35 cellular contexts compared by ENCODE assay signal in the genomic region with DNA sequence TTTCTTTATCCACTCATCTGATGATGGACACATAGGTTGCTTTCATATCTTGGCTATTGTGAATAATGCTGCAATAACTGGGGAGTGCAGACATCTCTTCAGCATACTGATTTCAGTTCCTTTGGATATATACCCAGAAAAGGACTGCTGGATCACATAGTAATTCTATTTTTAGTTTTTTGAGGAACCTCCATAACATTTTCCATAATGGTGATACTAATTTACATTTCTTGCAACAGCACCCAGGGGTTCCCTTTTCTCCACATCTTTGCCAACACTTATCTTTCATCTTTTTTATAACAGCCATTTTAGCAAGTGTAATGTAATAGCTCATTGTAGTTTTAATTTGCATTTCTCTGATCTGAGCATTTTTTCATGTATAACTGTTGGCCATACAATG.
"Had no signal": no experiment of that assay in that cellular context is flagged by ENCODE, and none has a peak within 500 bp of the region (broad histone marks: within the 10 kb centered on the region; RNA-seq: fewer than 3 reads in every experiment).

No MANE protein-coding gene starts in this region.

- H3K4me3 ChIP-seq: adrenal gland, body of pancreas, breast epithelium, Peyer's patch, SJSA1 had no signal

- H3K4me3 Mint-ChIP-seq: activated B cell treated with CpG ODN at 0.5 μM for 24 hours; activated CD4-positive, alpha-beta memory T cell treated with anti-CD3 and anti-CD28 coated beads for 36 hours; activated naive CD4-positive, alpha-beta T cell treated with anti-CD3 and anti-CD28 coated beads for 36 hours; activated T-cell treated with anti-CD3 and anti-CD28 coated beads, Interleukin-2, amount 50 U/mL, for 4 hours; activated T-helper 1 cell treated with anti-CD3 and anti-CD28 coated beads, Interleukin-12 subunit alpha, Interleukin-12 subunit beta, Interleukin-2, Interleukin-4 antibody, amounts not matched to agents 30 ng/mL and 10 ng/mL and 1 ng/mL, durations not matched to agents 14 hours and 24 hours and 36 hours; T-helper 1 cell treated with Interleukin-12 subunit alpha and Interleukin-12 subunit beta and Interleukin-4 antibody, amounts not matched to agents 30 μg/mL and 1 μg/mL, for 36 hours; T-helper 2 cell treated with Interferon-gamma antibody and Interleukin-4, amounts not matched to agents 5 μg/mL and 100 μg/mL, for 36 hours had no signal

- H3K36me3 Mint-ChIP-seq: activated CD4-positive, alpha-beta memory T cell treated with anti-CD3 and anti-CD28 coated beads for 36 hours; activated naive CD4-positive, alpha-beta T cell treated with anti-CD3 and anti-CD28 coated beads, Interleukin-2, amount 50 U/mL, for 72 hours had no signal

- H3K27ac ChIP-seq: adrenal gland, body of pancreas, breast epithelium, KMS-11, Peyer's patch, SJSA1, VCaP had no signal

- H3K27me3 ChIP-seq: adrenal gland, body of pancreas, breast epithelium, Peyer's patch, SJSA1 had no signal

- FAIRE-seq: astrocyte had no signal

- ATAC-seq: activated naive CD4-positive, alpha-beta T cell treated with anti-CD3 and anti-CD28 coated beads, Interleukin-2, amount 50 U/mL, for 72 hours; activated T-cell treated with anti-CD3 and anti-CD28 coated beads, Interleukin-2, amount 50 U/mL, for 4 hours; body of pancreas; PC-3 had no signal

- H3K27ac Mint-ChIP-seq: activated B cell treated with CpG ODN at 0.5 μM for 24 hours; activated CD4-positive, alpha-beta memory T cell treated with anti-CD3 and anti-CD28 coated beads for 36 hours; activated naive CD4-positive, alpha-beta T cell treated with anti-CD3 and anti-CD28 coated beads for 36 hours; activated naive CD4-positive, alpha-beta T cell treated with anti-CD3 and anti-CD28 coated beads, Interleukin-2, amount 50 U/mL, for 72 hours; activated T-helper 1 cell treated with anti-CD3 and anti-CD28 coated beads, Interleukin-12 subunit alpha, Interleukin-12 subunit beta, Interleukin-2, Interleukin-4 antibody, amounts not matched to agents 30 ng/mL and 10 ng/mL and 1 ng/mL, durations not matched to agents 14 hours and 24 hours and 36 hours; T-helper 1 cell treated with Interleukin-12 subunit alpha and Interleukin-12 subunit beta and Interleukin-4 antibody, amounts not matched to agents 30 μg/mL and 1 μg/mL, for 36 hours; T-helper 2 cell treated with Interferon-gamma antibody and Interleukin-4, amounts not matched to agents 5 μg/mL and 100 μg/mL, for 36 hours had no signal

- DNase-seq: activated B cell treated with CpG ODN at 0.5 μM for 24 hours; activated CD4-positive, alpha-beta memory T cell treated with anti-CD3 and anti-CD28 coated beads for 36 hours; activated CD4-positive, alpha-beta T cell treated with anti-CD3 and anti-CD28 coated beads for 4 hours; activated CD4-positive, alpha-beta T cell treated with anti-CD3 and anti-CD28 coated beads, Interleukin-2, amount 50 U/mL, for 1 hour; activated CD4-positive, CD25-positive, alpha-beta regulatory T cell treated with anti-CD3 and anti-CD28 coated beads, Interleukin-2, amount 50 U/mL, for 72 hours; activated CD8-positive, alpha-beta memory T cell treated with anti-CD3 and anti-CD28 coated beads, Interleukin-2, amount 50 U/mL, for 4 hours; activated gamma-delta T cell treated with Interleukin-2 at 50 U/mL for 16 hours; activated naive CD4-positive, alpha-beta T cell treated with anti-CD3 and anti-CD28 coated beads for 36 hours; activated T-cell treated with anti-CD3 and anti-CD28 coated beads for 4 hours; activated T-cell treated with anti-CD3 and anti-CD28 coated beads, Interleukin-2, amount 50 U/mL, for 4 hours; adrenal gland; body of pancreas; MM.1S; NCI-H1092; NCI-H1436 treated with DMSO at 0.1 percent for 48 hours; NCI-H1694 treated with DMSO at 0.1 percent for 48 hours; NCI-H2029; NCI-H510A; NCI-H526; NCI-H748 treated with DMSO at 0.1 percent for 48 hours; NK-92 treated with Interleukin-12 subunit alpha and Interleukin-12 subunit beta, amount 100 ng/mL, for 24 hours; PC-3; Peyer's patch; RPMI8226; SHP77 treated with DMSO at 0.1 percent for 48 hours; SK-N-SH had no signal

- H3K9me3 Mint-ChIP-seq: activated B cell treated with CpG ODN at 0.5 μM for 24 hours; activated CD4-positive, alpha-beta memory T cell treated with anti-CD3 and anti-CD28 coated beads for 36 hours; activated naive CD4-positive, alpha-beta T cell treated with anti-CD3 and anti-CD28 coated beads for 36 hours; activated naive CD4-positive, alpha-beta T cell treated with anti-CD3 and anti-CD28 coated beads, Interleukin-2, amount 50 U/mL, for 72 hours; activated T-cell treated with anti-CD3 and anti-CD28 coated beads, Interleukin-2, amount 50 U/mL, for 4 hours; T-helper 1 cell treated with Interleukin-12 subunit alpha and Interleukin-12 subunit beta and Interleukin-4 antibody, amounts not matched to agents 30 μg/mL and 1 μg/mL, for 36 hours; T-helper 2 cell treated with Interferon-gamma antibody and Interleukin-4, amounts not matched to agents 5 μg/mL and 100 μg/mL, for 36 hours had no signal

- H3K4me1 ChIP-seq: adrenal gland, body of pancreas, breast epithelium, Peyer's patch, SJSA1 had no signal

- H3K36me3 ChIP-seq: adrenal gland, breast epithelium, Peyer's patch, SJSA1 had no signal

- H3K27me3 Mint-ChIP-seq: activated B cell treated with CpG ODN at 0.5 μM for 24 hours had no signal

- H3K9me3 ChIP-seq: adrenal gland, body of pancreas, breast epithelium, Peyer's patch, SJSA1, SK-N-SH had no signal
